19 cellular contexts compared by ENCODE assay signal in the genomic region with DNA sequence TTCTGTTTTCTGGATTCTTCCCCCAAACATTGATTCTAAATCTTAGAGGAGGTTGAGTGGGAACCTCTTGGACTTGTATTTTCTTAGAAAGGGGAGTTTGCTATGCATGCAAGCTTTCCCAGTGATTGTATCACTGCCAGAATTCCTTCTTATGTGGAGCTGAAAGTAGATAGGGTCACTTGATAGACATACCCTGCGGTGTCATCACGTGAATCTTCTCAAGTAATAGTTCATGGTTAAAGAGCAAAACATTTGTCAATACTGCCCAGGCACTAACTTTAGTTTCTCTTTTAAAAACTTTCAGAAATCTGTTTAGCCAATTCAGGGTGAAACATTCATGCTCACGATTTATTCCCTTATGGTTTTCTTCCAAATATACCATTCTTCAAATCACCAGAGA. TPM values are rescaled to one million over a fixed set of nuclear protein-coding genes. Genes with fewer than 3 reads are reported as not detected.
DNase-seq lines count a peak whose midpoint lies in the region; ATAC-seq and TF ChIP-seq lines count a peak whose summit lies in the region.
"Had no signal": no experiment of that assay in that cellular context is flagged by ENCODE, and none has a peak within 500 bp of the region (broad histone marks: within the 10 kb centered on the region; RNA-seq: fewer than 3 reads in every experiment).

No MANE protein-coding gene starts in this region.

- no peak overlapping the region for H3K4me3 ChIP-seq in CD4-positive, alpha-beta memory T cell (ENCODE audit: low read length in 2 of 2)
- H3K4me3 ChIP-seq in GM12864 (ENCODE audit: low read depth, low read length) = peak overlapping the region; percentile 36; the same call in 1 of the 2 replicates
- no peak overlapping the region for H3K4me3 ChIP-seq in OCI-LY7 (ENCODE audit: low read depth, low read length, poor library complexity, severe bottlenecking)
- H3K4me3 ChIP-seq: dorsolateral prefrontal cortex, smooth muscle cell, stomach, uterus had no signal

- no peak for DNase-seq in CD4-positive, alpha-beta memory T cell
- DNase-seq in GM12864 (ENCODE audit: low read depth) = no peak
- DNase-seq in OCI-LY7 (ENCODE audit: low spot score) = no peak
- no peak for DNase-seq in immature natural killer cell
- no peak for DNase-seq in NCI-H1105 (lab: John Stamatoyannopoulos, UW)
- no peak for DNase-seq in NCI-H187 (lab: John Stamatoyannopoulos, UW)
- DNase-seq: activated CD4-positive, alpha-beta T cell treated with anti-CD3 and anti-CD28 coated beads, Interleukin-2, amount 50 U/mL, for 1 hour; activated gamma-delta T cell treated with Interleukin-2 at 50 U/mL for 16 hours; brain microvascular endothelial cell; C1 segment of cervical spinal cord; dorsolateral prefrontal cortex; left colon; NCI-H2081 treated with DMSO at 0.1 percent for 48 hours; NCI-H748 treated with DMSO at 0.1 percent for 48 hours; stomach; T1000; uterus had no signal

- H3K27me3 Mint-ChIP-seq in CD4-positive, alpha-beta memory T cell = no peaks in the 10 kb centered on the region
- H3K27me3 Mint-ChIP-seq in immature natural killer cell (ENCODE audit: low read depth in 3 of 3) = peaks cover 5 to 8% (median 6%) of the 10 kb centered on the region in 3 donors

- no peak for TF ChIP-seq CTCF in GM12864 (IDR thresholded peaks at IDR 0.05; ENCODE audit: low read depth, low read length, missing control alignments)
- no peak for TF ChIP-seq CTCF in OCI-LY7 (conservative IDR thresholded peaks at IDR 0.05; ENCODE audit: low read length)

- no peaks in the 10 kb centered on the region for H3K9me2 ChIP-seq in OCI-LY7 (ENCODE audit: insufficient read depth, low read length)

- H3K36me3 ChIP-seq in CD4-positive, alpha-beta memory T cell (ENCODE audit: insufficient read depth, low read length) = no peaks in the 10 kb centered on the region
- peaks cover 33% of the 10 kb centered on the region for H3K36me3 ChIP-seq in OCI-LY7 (ENCODE audit: insufficient read depth, low read length)
- H3K36me3 ChIP-seq: uterus had no signal

- no TSS peak for BruUV-seq in OCI-LY7 (replicated peaks; lab: Mats Ljungman, UMichigan)

- H3K4me2 ChIP-seq in OCI-LY7 (ENCODE audit: low read length) = peak overlapping the region; percentile 91
- H3K4me2 ChIP-seq: smooth muscle cell had no signal

- CTCF ChIA-PET in CD4-positive, alpha-beta memory T cell (lab: Charles Lee; ENCODE audit: partially characterized antibody) = interaction anchor here (1.6 kb wide), 1 partner anchor 68 kb away, joined by 4 read pairs; no protein-coding TSS in a partner anchor
- CTCF ChIA-PET in OCI-LY7 (lab: Charles Lee; ENCODE audit: unreplicated experiment) = no interaction called here

- H3K4me3 Mint-ChIP-seq in CD4-positive, alpha-beta memory T cell = peak overlapping the region in 1 of 8 donors; percentile 13
- H3K4me3 Mint-ChIP-seq in immature natural killer cell = peak overlapping the region in 1 of 5 donors; percentile 18

- peaks cover 29% of the 10 kb centered on the region for H4K20me1 ChIP-seq in OCI-LY7 (ENCODE audit: insufficient read depth, low read length)

- H3K9me3 ChIP-seq in CD4-positive, alpha-beta memory T cell (ENCODE audit: control insufficient read depth in 1 of 2, low read length in 2 of 2) = no peaks in the 10 kb centered on the region
- H3K9me3 ChIP-seq in OCI-LY7 (ENCODE audit: low read length) = no peaks in the 10 kb centered on the region
- H3K9me3 ChIP-seq: stomach, uterus had no signal

- H3K27ac Mint-ChIP-seq in CD4-positive, alpha-beta memory T cell = peak overlapping the region in 4 of 7 donors; percentile 23 to 87 (median 61)
- peak overlapping the region; percentile 61 to 93 (median 80) for H3K27ac Mint-ChIP-seq in immature natural killer cell

- no peaks in the 10 kb centered on the region for H3K27me3 ChIP-seq in CD4-positive, alpha-beta memory T cell (ENCODE audit: insufficient read depth, low read length)
- H3K27me3 ChIP-seq: brain microvascular endothelial cell, uterus had no signal

- intact Hi-C loops in CD4-positive, alpha-beta memory T cell (cut with micrococcal nuclease) = no loop called here
- intact Hi-C loops in OCI-LY7 (cut with micrococcal nuclease; ENCODE audit: unreplicated experiment) = no loop called here

- H2AFZ ChIP-seq in OCI-LY7 (ENCODE audit: low read length) = no peak overlapping the region

- H3K27ac ChIP-seq in CD4-positive, alpha-beta memory T cell (ENCODE audit: low read depth, low read length) = no peak overlapping the region
- H3K27ac ChIP-seq in OCI-LY7 (ENCODE audit: low read depth, low read length, poor library complexity, severe bottlenecking) = no peak overlapping the region
- H3K27ac ChIP-seq: brain microvascular endothelial cell, dorsolateral prefrontal cortex, stomach, uterus had no signal

- no peaks in the 10 kb centered on the region for H3K9me3 Mint-ChIP-seq in CD4-positive, alpha-beta memory T cell
- no peaks in the 10 kb centered on the region for H3K9me3 Mint-ChIP-seq in immature natural killer cell

- peaks cover 61% of the 10 kb centered on the region for H3K4me1 ChIP-seq in CD4-positive, alpha-beta memory T cell (ENCODE audit: insufficient read depth, low read length)
- H3K4me1 ChIP-seq in OCI-LY7 (ENCODE audit: insufficient read depth, low read length, poor library complexity, severe bottlenecking) = peaks cover 65% of the 10 kb centered on the region
- H3K4me1 ChIP-seq: uterus had no signal

- peaks cover 3 to 16% of the 10 kb centered on the region in 2 donors for H3K36me3 Mint-ChIP-seq in CD4-positive, alpha-beta memory T cell
- H3K36me3 Mint-ChIP-seq in immature natural killer cell = peaks cover 7 to 13% (median 12%) of the 10 kb centered on the region in 3 donors

- ATAC-seq in HG03520 (IDR thresholded peaks at IDR 0.05; ENCODE audit: unreplicated experiment) = no peak
- ATAC-seq: left colon had no signal

- peaks cover 36 to 60% (median 51%) of the 10 kb centered on the region in 4 donors for H3K4me1 Mint-ChIP-seq in CD4-positive, alpha-beta memory T cell
- peaks cover 57 to 64% of the 10 kb centered on the region in 2 donors for H3K4me1 Mint-ChIP-seq in immature natural killer cell

- peaks cover 33% of the 10 kb centered on the region for H3K79me2 ChIP-seq in OCI-LY7 (ENCODE audit: insufficient read depth, low read depth, low read length)

- POLR2A ChIA-PET in CD4-positive, alpha-beta memory T cell (lab: Charles Lee; ENCODE audit: partially characterized antibody) = no interaction called here
- POLR2A ChIA-PET in OCI-LY7 (lab: Charles Lee) = interaction anchor here (0.5 to 1.1 kb wide), 2 partner anchors 32 to 43 kb away, joined by 4 to 9 read pairs; no protein-coding TSS in a partner anchor

RNA-seq across cellular contexts. Expression of a gene that starts 6.4 kb away (rescaled TPM):
- total RNA-seq in CD4-positive, alpha-beta memory T cell = 1 to 10 TPM; 8.8 to 9.3 TPM
- 10 to 100 TPM in 1 of 2 donors, 1 to 10 TPM in 1; 6.7 to 39.6 TPM for polyA plus RNA-seq in CD4-positive, alpha-beta memory T cell
- total RNA-seq in OCI-LY7 (2014; rRNA removed; shearing (Covaris generic)) = 22.9 and 25.4 TPM in 2 replicates
- 21.1 and 23.3 TPM in 2 replicates for total RNA-seq in OCI-LY7 (2022)
- 10 to 100 TPM; 34.6 to 77.8 (median 58.9) TPM for polyA plus RNA-seq in immature natural killer cell
